Comparison of ENCODE assay signal across 11 cellular contexts in genomic region chr7:16130127-16131110, GRCh38.
A peak's percentile ranks its signal among the peaks of the same experiment; 100 is the strongest.
DNase-seq lines count a peak whose midpoint lies in the region; TF ChIP-seq lines count a peak whose summit lies in the region.
"Had no signal": no experiment of that assay in that cellular context is flagged by ENCODE, and none has a peak within 500 bp of the region (broad histone marks: within the 10 kb centered on the region; RNA-seq: fewer than 3 reads in every experiment).

No MANE protein-coding gene starts in this region.

- peak overlapping the region; percentile 38; the same call in 1 of the 2 replicates for H2AFZ ChIP-seq in SK-N-SH (ENCODE audit: low read depth)

- peaks cover 2% of the 10 kb centered on the region for H3K36me3 Mint-ChIP-seq in osteocyte (ENCODE audit: unreplicated experiment)

- peak overlapping the region; percentile 35 for H3K4me2 ChIP-seq in SK-N-SH

- peak overlapping the region; percentile 19; the same call in 1 of the 2 replicates for H3K9ac ChIP-seq in SK-N-SH

- no peaks in the 10 kb centered on the region for H3K27me3 Mint-ChIP-seq in osteocyte (ENCODE audit: unreplicated experiment)

- no peaks in the 10 kb centered on the region for H3K36me3 ChIP-seq in SK-N-SH (replicated peaks in 1 of 2; ENCODE audit: control insufficient read depth in 1 of 2, insufficient read depth in 2 of 2, low read length in 1 of 2)

- TF ChIP-seq CTCF in SK-N-SH (IDR thresholded peaks at IDR 0.05), result no peak
- no peak for TF ChIP-seq CTCF in fibroblast of mammary gland (conservative IDR thresholded peaks at IDR 0.05; ENCODE audit: control insufficient read depth, insufficient read depth, low read depth, low read length)
- no peak for TF ChIP-seq CTCF in osteocyte (IDR thresholded peaks at IDR 0.05)

- peak overlapping the region; percentile 68 for H3K27ac Mint-ChIP-seq in osteocyte (ENCODE audit: unreplicated experiment)
- H3K27ac Mint-ChIP-seq: activated CD8-positive, alpha-beta T cell treated with anti-CD3 and anti-CD28 coated beads, Interleukin-2, amount 10 ng/mL, durations not matched to agents 7 days and 5 days; activated naive CD4-positive, alpha-beta T cell treated with anti-CD3 and anti-CD28 coated beads for 36 hours had no signal

- H3F3A ChIP-seq in SK-N-SH (replicated peaks; ENCODE audit: insufficient read depth), result peaks cover 18% of the 10 kb centered on the region

- TF ChIP-seq RAD21 in SK-N-SH (IDR thresholded peaks at IDR 0.05; ENCODE audit: low read length), result no peak

- CTCF ChIA-PET in SK-N-SH (lab: Yijun Ruan, JAX), result interaction anchor here (0.9 to 1.4 kb wide), 3 partner anchors 15 to 411 kb away, joined by 3 to 4 read pairs (median 3); no protein-coding TSS in a partner anchor

- H3K4me1 ChIP-seq in SK-N-SH (ENCODE audit: control insufficient read depth in 1 of 2, insufficient read depth in 2 of 2, low read depth in 1 of 2, low read length in 1 of 2), result peaks cover 2 to 8% of the 10 kb centered on the region in 2 experiments; a peak in 3 of 4 replicates

- DNase-seq in GM03348 (ENCODE audit: low spot score) (peak; percentile 46), SK-N-SH (no peak), fibroblast of mammary gland (ENCODE audit: low read depth) (peak; percentile 85), osteocyte (ENCODE audit: extremely low spot score, unreplicated experiment) (no peak), 8988T (no peak), germinal center (ENCODE audit: low spot score) (no peak), NCI-H774 (lab: John Stamatoyannopoulos, UW) (no peak), CD1c-positive myeloid dendritic cell (ENCODE audit: extremely low spot score) (no peak)
- DNase-seq: activated CD8-positive, alpha-beta T cell treated with anti-CD3 and anti-CD28 coated beads, Interleukin-2, amount 10 ng/mL, durations not matched to agents 7 days and 5 days; activated naive CD4-positive, alpha-beta T cell treated with anti-CD3 and anti-CD28 coated beads for 36 hours; T1000 had no signal

- peaks cover 27% of the 10 kb centered on the region for H3K4me1 Mint-ChIP-seq in osteocyte (ENCODE audit: unreplicated experiment)

- peaks cover 6% of the 10 kb centered on the region for H3K9me3 Mint-ChIP-seq in osteocyte (ENCODE audit: unreplicated experiment)

- no peaks in the 10 kb centered on the region for H3K79me2 ChIP-seq in SK-N-SH (ENCODE audit: insufficient read depth)

- no peaks in the 10 kb centered on the region for H3K9me3 ChIP-seq in SK-N-SH

- H3K4me3 ChIP-seq in SK-N-SH (ENCODE audit: low read depth in 2 of 2, low read length in 1 of 2) (peak overlapping the region; percentile 7 to 21; a peak in 3 of 4 replicates), fibroblast of mammary gland (ENCODE audit: control insufficient read depth, low read depth, low read length) (no peak overlapping the region)

- WGBS in SK-N-SH (ENCODE audit: low lambda C conversion rate), result 32% methylated on average over 1 of the region's 1 CpG

- peak overlapping the region; percentile 65 to 87; a peak in 3 of 4 replicates for H3K27ac ChIP-seq in SK-N-SH (ENCODE audit: low read depth in 2 of 2, low read length in 1 of 2)

- H3K4me3 Mint-ChIP-seq in osteocyte (ENCODE audit: unreplicated experiment), result peak overlapping the region; percentile 15
- H3K4me3 Mint-ChIP-seq: activated CD8-positive, alpha-beta T cell treated with anti-CD3 and anti-CD28 coated beads, Interleukin-2, amount 10 ng/mL, durations not matched to agents 7 days and 5 days; activated naive CD4-positive, alpha-beta T cell treated with anti-CD3 and anti-CD28 coated beads for 36 hours had no signal

- TF ChIP-seq EP300 in SK-N-SH (IDR thresholded peaks at IDR 0.05; ENCODE audit: borderline replicate concordance in 1 of 2, low read depth in 1 of 2, low read length in 1 of 2), result peak in 1 of 2 experiments; percentile 35; a peak in 1 of 4 replicates

- H3K27me3 ChIP-seq in SK-N-SH (ENCODE audit: insufficient read depth), result no peaks in the 10 kb centered on the region

- H3K9me2 ChIP-seq in SK-N-SH, result no peaks in the 10 kb centered on the region

- H4K20me1 ChIP-seq in SK-N-SH (ENCODE audit: insufficient read depth), result no peaks in the 10 kb centered on the region

- POLR2A ChIA-PET in SK-N-SH (lab: Yijun Ruan, JAX), result no interaction called here

TF ChIP-seq in SK-N-SH, 30 proteins besides CTCF, POLR2A, EP300 and RAD21:
- peak; percentile 74 for TF ChIP-seq TCF12 (IDR thresholded peaks at IDR 0.05)
- TF ChIP-seq PBX3 (IDR thresholded peaks at IDR 0.05), result peak; percentile 49; the same call in 1 of the 2 replicates
- TF ChIP-seq, protein P1, sequence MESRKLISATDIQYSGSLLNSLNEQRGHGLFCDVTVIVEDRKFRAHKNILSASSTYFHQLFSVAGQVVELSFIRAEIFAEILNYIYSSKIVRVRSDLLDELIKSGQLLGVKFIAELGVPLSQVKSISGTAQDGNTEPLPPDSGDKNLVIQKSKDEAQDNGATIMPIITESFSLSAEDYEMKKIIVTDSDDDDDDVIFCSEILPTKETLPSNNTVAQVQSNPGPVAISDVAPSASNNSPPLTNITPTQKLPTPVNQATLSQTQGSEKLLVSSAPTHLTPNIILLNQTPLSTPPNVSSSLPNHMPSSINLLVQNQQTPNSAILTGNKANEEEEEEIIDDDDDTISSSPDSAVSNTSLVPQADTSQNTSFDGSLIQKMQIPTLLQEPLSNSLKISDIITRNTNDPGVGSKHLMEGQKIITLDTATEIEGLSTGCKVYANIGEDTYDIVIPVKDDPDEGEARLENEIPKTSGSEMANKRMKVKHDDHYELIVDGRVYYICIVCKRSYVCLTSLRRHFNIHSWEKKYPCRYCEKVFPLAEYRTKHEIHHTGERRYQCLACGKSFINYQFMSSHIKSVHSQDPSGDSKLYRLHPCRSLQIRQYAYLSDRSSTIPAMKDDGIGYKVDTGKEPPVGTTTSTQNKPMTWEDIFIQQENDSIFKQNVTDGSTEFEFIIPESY (IDR thresholded peaks at IDR 0.05; ENCODE audit: borderline replicate concordance, low read depth), result no peak
- peak; percentile 82 for TF ChIP-seq MEF2A (IDR thresholded peaks at IDR 0.05; ENCODE audit: borderline replicate concordance, low read depth)
- no peak for TF ChIP-seq TAF1 (IDR thresholded peaks at IDR 0.05; ENCODE audit: borderline replicate concordance, low read depth, low read length)
- TF ChIP-seq SIN3A (IDR thresholded peaks at IDR 0.05; ENCODE audit: borderline replicate concordance, low read depth, low read length), result no peak
- TF ChIP-seq ELF1 (IDR thresholded peaks at IDR 0.05), result no peak
- TF ChIP-seq, protein P2, sequence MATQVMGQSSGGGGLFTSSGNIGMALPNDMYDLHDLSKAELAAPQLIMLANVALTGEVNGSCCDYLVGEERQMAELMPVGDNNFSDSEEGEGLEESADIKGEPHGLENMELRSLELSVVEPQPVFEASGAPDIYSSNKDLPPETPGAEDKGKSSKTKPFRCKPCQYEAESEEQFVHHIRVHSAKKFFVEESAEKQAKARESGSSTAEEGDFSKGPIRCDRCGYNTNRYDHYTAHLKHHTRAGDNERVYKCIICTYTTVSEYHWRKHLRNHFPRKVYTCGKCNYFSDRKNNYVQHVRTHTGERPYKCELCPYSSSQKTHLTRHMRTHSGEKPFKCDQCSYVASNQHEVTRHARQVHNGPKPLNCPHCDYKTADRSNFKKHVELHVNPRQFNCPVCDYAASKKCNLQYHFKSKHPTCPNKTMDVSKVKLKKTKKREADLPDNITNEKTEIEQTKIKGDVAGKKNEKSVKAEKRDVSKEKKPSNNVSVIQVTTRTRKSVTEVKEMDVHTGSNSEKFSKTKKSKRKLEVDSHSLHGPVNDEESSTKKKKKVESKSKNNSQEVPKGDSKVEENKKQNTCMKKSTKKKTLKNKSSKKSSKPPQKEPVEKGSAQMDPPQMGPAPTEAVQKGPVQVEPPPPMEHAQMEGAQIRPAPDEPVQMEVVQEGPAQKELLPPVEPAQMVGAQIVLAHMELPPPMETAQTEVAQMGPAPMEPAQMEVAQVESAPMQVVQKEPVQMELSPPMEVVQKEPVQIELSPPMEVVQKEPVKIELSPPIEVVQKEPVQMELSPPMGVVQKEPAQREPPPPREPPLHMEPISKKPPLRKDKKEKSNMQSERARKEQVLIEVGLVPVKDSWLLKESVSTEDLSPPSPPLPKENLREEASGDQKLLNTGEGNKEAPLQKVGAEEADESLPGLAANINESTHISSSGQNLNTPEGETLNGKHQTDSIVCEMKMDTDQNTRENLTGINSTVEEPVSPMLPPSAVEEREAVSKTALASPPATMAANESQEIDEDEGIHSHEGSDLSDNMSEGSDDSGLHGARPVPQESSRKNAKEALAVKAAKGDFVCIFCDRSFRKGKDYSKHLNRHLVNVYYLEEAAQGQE (IDR thresholded peaks at IDR 0.05; ENCODE audit: low read depth, low read length), result no peak
- no peak for TF ChIP-seq EZH2phosphoT487 (IDR thresholded peaks at IDR 0.05; ENCODE audit: borderline replicate concordance, low read depth)
- TF ChIP-seq, protein P3, sequence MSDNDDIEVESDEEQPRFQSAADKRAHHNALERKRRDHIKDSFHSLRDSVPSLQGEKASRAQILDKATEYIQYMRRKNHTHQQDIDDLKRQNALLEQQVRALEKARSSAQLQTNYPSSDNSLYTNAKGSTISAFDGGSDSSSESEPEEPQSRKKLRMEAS (IDR thresholded peaks at IDR 0.05; ENCODE audit: low read depth), result no peak

Comparison
In these comparisons a context has a peak if more than half of its experiments do, and no peak if none do; other contexts are left out.
1. DNase-seq: peak in GM03348 (single experiment) and fibroblast of mammary gland (single experiment); none in SK-N-SH (single experiment), osteocyte (single experiment), 8988T (single experiment), germinal center (single experiment), NCI-H774 (single experiment) and CD1c-positive myeloid dendritic cell (single experiment).